Comparison of ENCODE assay signal across 20 cellular contexts in the genomic region with DNA sequence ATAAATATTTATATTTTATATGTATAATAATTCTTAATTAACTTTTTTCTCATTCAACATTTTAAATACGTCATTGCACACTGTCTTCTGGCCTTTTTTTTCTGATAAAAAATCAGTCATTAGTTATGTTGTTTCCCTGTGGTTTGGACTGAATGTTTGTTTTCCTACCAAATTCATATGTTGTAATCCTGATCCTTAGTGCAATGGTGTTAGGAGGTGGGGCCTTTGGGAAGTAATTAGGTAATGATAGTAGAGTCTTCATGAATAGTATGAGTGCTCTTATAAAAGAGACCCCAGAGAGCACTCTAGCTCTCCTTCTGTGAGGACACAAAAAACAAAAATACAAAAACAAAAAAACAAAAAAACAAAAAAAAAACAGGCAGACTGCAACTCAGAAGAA.
DNase-seq lines count a peak whose midpoint lies in the region; ATAC-seq and TF ChIP-seq lines count a peak whose summit lies in the region.
"Had no signal": no experiment of that assay in that cellular context is flagged by ENCODE, and none has a peak within 500 bp of the region (broad histone marks: within the 10 kb centered on the region; RNA-seq: fewer than 3 reads in every experiment).

No MANE protein-coding gene starts in this region.

- TF ChIP-seq CTCF in choroid plexus epithelial cell (conservative IDR thresholded peaks at IDR 0.05; ENCODE audit: low read depth, low read length) = no peak
- TF ChIP-seq CTCF in uterus (IDR thresholded peaks at IDR 0.05) = no peak

- H3K36me3 ChIP-seq in mesodermal cell (ENCODE audit: control insufficient read depth, insufficient read depth, low read length) = no peaks in the 10 kb centered on the region
- H3K36me3 ChIP-seq in uterus = no peaks in the 10 kb centered on the region
- H3K36me3 ChIP-seq: BLaER1 treated with 17β-estradiol and CSF1 and Interleukin-3, amounts not matched to agents 10 nM and 100 nM had no signal

- intact Hi-C loops in Right ventricle myocardium superior (cut with DNase I) = no loop called here
- intact Hi-C loops in left cardiac atrium (cut with DNase I) = no loop called here
- intact Hi-C loops in uterus (cut with DNase I; ENCODE audit: low total_unique reads) = no loop called here

- TF ChIP-seq POLR2A in uterus (IDR thresholded peaks at IDR 0.05) = no peak

- ATAC-seq in Right ventricle myocardium superior (ENCODE audit: poor library complexity) = peak; percentile 47
- no peak for ATAC-seq in left cardiac atrium
- ATAC-seq in HG03457 (IDR thresholded peaks at IDR 0.05; ENCODE audit: unreplicated experiment) = no peak
- ATAC-seq: K562 had no signal

- peaks cover 22% of the 10 kb centered on the region for H3K4me1 ChIP-seq in mesodermal cell (ENCODE audit: control insufficient read depth, insufficient read depth, low read length, poor library complexity, severe bottlenecking)
- H3K4me1 ChIP-seq in uterus = no peaks in the 10 kb centered on the region

- no peak overlapping the region for H3K4me3 ChIP-seq in choroid plexus epithelial cell (ENCODE audit: low read depth, low read length)
- H3K4me3 ChIP-seq in mesodermal cell (ENCODE audit: extremely low read depth, insufficient read depth, low read length, poor library complexity, severe bottlenecking) = no peak overlapping the region
- no peak overlapping the region for H3K4me3 ChIP-seq in uterus
- H3K4me3 ChIP-seq: BLaER1 treated with 17β-estradiol and CSF1 and Interleukin-3, amounts not matched to agents 10 nM and 100 nM; K562; PC-9 had no signal

- no peaks in the 10 kb centered on the region for H3K27me3 ChIP-seq in uterus
- H3K27me3 ChIP-seq: BLaER1 treated with 17β-estradiol and CSF1 and Interleukin-3, amounts not matched to agents 10 nM and 100 nM had no signal

- H3K9me3 ChIP-seq in mesodermal cell (ENCODE audit: control insufficient read depth, low read length) (no peaks in the 10 kb centered on the region), uterus (no peaks in the 10 kb centered on the region)
- H3K9me3 ChIP-seq: BLaER1 treated with 17β-estradiol and CSF1 and Interleukin-3, amounts not matched to agents 10 nM and 100 nM had no signal

- WGBS in mesodermal cell (ENCODE audit: insufficient coverage in 2 of 2), 2 experiments = no CpG with 5 or more reads among the region's 1 CpG

- H3K27ac ChIP-seq in mesodermal cell (ENCODE audit: low read depth, low read length, severe bottlenecking) = peak overlapping the region; percentile 68
- H3K27ac ChIP-seq in uterus = peak overlapping the region; percentile 47 to 84
- H3K27ac ChIP-seq: BLaER1 treated with 17β-estradiol and CSF1 and Interleukin-3, amounts not matched to agents 10 nM and 100 nM; PC-9 had no signal

- DNase-seq in Right ventricle myocardium superior (no peak), left cardiac atrium (no peak), choroid plexus epithelial cell (ENCODE audit: low read depth) (peak; percentile 29), uterus (no peak)
- no peak for DNase-seq in activated CD4-positive, alpha-beta T cell treated with anti-CD3 and anti-CD28 coated beads, Interleukin-2, amount 50 U/mL, for 48 hours
- DNase-seq: AML-193; CD4-positive, alpha-beta T cell; Kasumi-1; MV-4-11; NCI-H1105; NCI-H1436 treated with DMSO at 0.1 percent for 48 hours; NCI-H187 treated with DMSO at 0.1 percent for 48 hours; NCI-H446; NCI-H526; PC-9; SHP77 had no signal
